In genomic region chr5:158979290-158979689, GRCh38 we compare ENCODE assay signal across 16 cellular contexts.
DNase-seq lines count a peak whose midpoint lies in the region; ATAC-seq, FAIRE-seq and TF ChIP-seq lines count a peak whose summit lies in the region.
"Had no signal": no experiment of that assay in that cellular context is flagged by ENCODE, and none has a peak within 500 bp of the region (broad histone marks: within the 10 kb centered on the region; RNA-seq: fewer than 3 reads in every experiment).

No MANE protein-coding gene starts in this region.

- H3K27ac Mint-ChIP-seq in neural crest cell (ENCODE audit: unreplicated experiment) = no peak overlapping the region
- H3K27ac Mint-ChIP-seq: activated naive CD8-positive, alpha-beta T cell; activated T-helper 17 cell treated with anti-CD3 and anti-CD28 coated beads, Interleukin-2, amount 50 U/mL, for 72 hours; stimulated activated naive CD8-positive, alpha-beta T cell treated with anti-CD3 and anti-CD28 coated beads, Interleukin-15, amount 100 ng/mL, for 72 hours had no signal

- 80% methylated on average over 4 of the region's 4 CpGs for WGBS in A549 (ENCODE audit: missing lambda C conversion rate)
- 91 to 92% methylated on average over 4 of the region's 4 CpGs for WGBS in upper lobe of left lung, 2 donors

- intact Hi-C loops in sciatic nerve (cut with DNase I) = no loop called here

- DNase-seq in A549 (ENCODE audit: low read depth in 1 of 2, low spot score in 1 of 2) (no peak), WERI-Rb-1 (peak; percentile 16), neural crest cell (ENCODE audit: low read depth, low spot score) (no peak), sciatic nerve (ENCODE audit: low spot score) (no peak), upper lobe of left lung (no peak), SW480 (ENCODE audit: low spot score) (no peak)
- DNase-seq: activated CD4-positive, alpha-beta T cell treated with anti-CD3 and anti-CD28 coated beads, Interleukin-2, amount 50 U/mL, for 1 hour; activated CD8-positive, alpha-beta memory T cell treated with anti-CD3 and anti-CD28 coated beads, Interleukin-2, amount 50 U/mL, for 4 hours; NCI-H2227 treated with DMSO at 0.1 percent for 48 hours; stimulated activated naive CD8-positive, alpha-beta T cell treated with anti-CD3 and anti-CD28 coated beads, Interleukin-15, amount 100 ng/mL, for 72 hours had no signal

- peak overlapping the region; percentile 87 for H3K4me2 ChIP-seq in A549

- H3K4me3 ChIP-seq in A549 (no peak overlapping the region; the same call in 2 of the 3 replicates), HEK293 (ENCODE audit: low read depth, low read length) (no peak overlapping the region), WERI-Rb-1 (ENCODE audit: low read depth, low read length) (no peak overlapping the region), upper lobe of left lung (no peak overlapping the region)

- peak overlapping the region; percentile 9 for H3K4me3 Mint-ChIP-seq in neural crest cell
- H3K4me3 Mint-ChIP-seq: activated naive CD8-positive, alpha-beta T cell; activated T-helper 17 cell treated with anti-CD3 and anti-CD28 coated beads, Interleukin-2, amount 50 U/mL, for 72 hours; stimulated activated naive CD8-positive, alpha-beta T cell treated with anti-CD3 and anti-CD28 coated beads, Interleukin-15, amount 100 ng/mL, for 72 hours had no signal

- no peak for ATAC-seq in A549
- ATAC-seq in sciatic nerve = no peak
- no peak for ATAC-seq in upper lobe of left lung (ENCODE audit: low FRiP score in 2 of 2)
- no peak for ATAC-seq in HG02588 (IDR thresholded peaks at IDR 0.05; ENCODE audit: unreplicated experiment)
- ATAC-seq: activated T-helper 17 cell treated with anti-CD3 and anti-CD28 coated beads, Interleukin-2, amount 50 U/mL, for 72 hours; Panc1; stimulated activated naive CD8-positive, alpha-beta T cell treated with anti-CD3 and anti-CD28 coated beads, Interleukin-15, amount 100 ng/mL, for 72 hours had no signal

- FAIRE-seq in A549 (lab: Jason Lieb, UNC) = no peak

- H3K27me3 ChIP-seq in WERI-Rb-1 (ENCODE audit: insufficient read depth, low read depth, severe bottlenecking) (no peaks in the 10 kb centered on the region), upper lobe of left lung (no peaks in the 10 kb centered on the region)

- TF ChIP-seq POLR2A in A549 (IDR thresholded peaks at IDR 0.05; ENCODE audit: low read length) = no peak
- TF ChIP-seq POLR2A in upper lobe of left lung (IDR thresholded peaks at IDR 0.05) = no peak

- no peak for TF ChIP-seq CTCF in A549 (IDR thresholded peaks at IDR 0.05)
- TF ChIP-seq CTCF in HEK293 (tag by site-specific recombination; IDR thresholded peaks at IDR 0.05) = no peak
- TF ChIP-seq CTCF in WERI-Rb-1 (IDR thresholded peaks at IDR 0.05; ENCODE audit: low read depth, low read length) = no peak
- TF ChIP-seq CTCF in neural crest cell (conservative IDR thresholded peaks at IDR 0.05) = no peak
- no peak for TF ChIP-seq CTCF in upper lobe of left lung (IDR thresholded peaks at IDR 0.05)

- no peaks in the 10 kb centered on the region for H3K36me3 Mint-ChIP-seq in neural crest cell (ENCODE audit: low read depth)
- H3K36me3 Mint-ChIP-seq: activated naive CD8-positive, alpha-beta T cell; type B pancreatic cell had no signal

- no peak for TF ChIP-seq RAD21 in A549 (conservative IDR thresholded peaks at IDR 0.05 in 1 of 2, IDR thresholded peaks at IDR 0.05 in 1 of 2)

- no peaks in the 10 kb centered on the region for H3K27me3 Mint-ChIP-seq in neural crest cell (ENCODE audit: low read depth)
- H3K27me3 Mint-ChIP-seq: activated naive CD8-positive, alpha-beta T cell; stimulated activated naive CD8-positive, alpha-beta T cell treated with anti-CD3 and anti-CD28 coated beads, Interleukin-15, amount 100 ng/mL, for 72 hours had no signal

- CTCF ChIA-PET in A549 (lab: Yijun Ruan, JAX) (interaction anchor here (0.7 to 0.9 kb wide), 2 partner anchors 12 to 127 kb away, joined by 3 read pairs; no protein-coding TSS in a partner anchor), HEK293 (lab: Yijun Ruan, JAX) (no interaction called here)

- H3K4me1 Mint-ChIP-seq in neural crest cell = peaks cover 54% of the 10 kb centered on the region
- H3K4me1 Mint-ChIP-seq: activated T-helper 17 cell treated with anti-CD3 and anti-CD28 coated beads, Interleukin-2, amount 50 U/mL, for 72 hours had no signal

- no peak for TF ChIP-seq EP300 in A549 (IDR thresholded peaks at IDR 0.05)
- no peak for TF ChIP-seq EP300 in upper lobe of left lung (IDR thresholded peaks at IDR 0.05)

- H3K27ac ChIP-seq in A549 = peak overlapping the region; percentile 53 to 83; a peak in 4 of 6 replicates
- no peak overlapping the region for H3K27ac ChIP-seq in HEK293 (ENCODE audit: extremely low read depth, low read depth, low read length)
- no peak overlapping the region for H3K27ac ChIP-seq in WERI-Rb-1
- H3K27ac ChIP-seq in upper lobe of left lung = no peak overlapping the region

- no peaks in the 10 kb centered on the region for H3K9me3 ChIP-seq in A549
- H3K9me3 ChIP-seq in HEK293 (ENCODE audit: control insufficient read depth, insufficient read depth, low read depth, low read length) = no peaks in the 10 kb centered on the region
- no peaks in the 10 kb centered on the region for H3K9me3 ChIP-seq in WERI-Rb-1 (ENCODE audit: severe bottlenecking)
- no peaks in the 10 kb centered on the region for H3K9me3 ChIP-seq in upper lobe of left lung

- H3K4me1 ChIP-seq in A549 (peaks cover 52% of the 10 kb centered on the region), HEK293 (ENCODE audit: control insufficient read depth, insufficient read depth, low read length) (peaks cover 34% of the 10 kb centered on the region), upper lobe of left lung (peaks cover 0 to 20% (median 8%) of the 10 kb centered on the region in 4 donors)

- POLR2A ChIA-PET in A549 (lab: Yijun Ruan, JAX) = interaction anchor here (1.4 kb wide), 1 partner anchor 116 kb away, joined by 4 read pairs; no protein-coding TSS in a partner anchor
- POLR2A ChIA-PET in HEK293 (lab: Yijun Ruan, JAX) = interaction anchor here (0.7 kb wide), 1 partner anchor 320 kb away, joined by 4 read pairs; no protein-coding TSS in a partner anchor

- H3K36me3 ChIP-seq in HEK293 (ENCODE audit: control insufficient read depth in 2 of 2, insufficient read depth in 1 of 2, low read length in 2 of 2) (no peaks in the 10 kb centered on the region), WERI-Rb-1 (no peaks in the 10 kb centered on the region), upper lobe of left lung (no peaks in the 10 kb centered on the region)

- no peaks in the 10 kb centered on the region for H3K9me3 Mint-ChIP-seq in neural crest cell
- H3K9me3 Mint-ChIP-seq: activated T-helper 17 cell treated with anti-CD3 and anti-CD28 coated beads, Interleukin-2, amount 50 U/mL, for 72 hours; stimulated activated naive CD8-positive, alpha-beta T cell treated with anti-CD3 and anti-CD28 coated beads, Interleukin-15, amount 100 ng/mL, for 72 hours; type B pancreatic cell had no signal

TF ChIP-seq in A549, 52 proteins besides CTCF, POLR2A, EP300 and RAD21:
- no peak for TF ChIP-seq FOSB (CRISPR knock-in tag; IDR thresholded peaks at IDR 0.05)
- no peak for TF ChIP-seq MAX (IDR thresholded peaks at IDR 0.05)
- TF ChIP-seq SMC3 (IDR thresholded peaks at IDR 0.05) = no peak
- no peak for TF ChIP-seq E2F6 (IDR thresholded peaks at IDR 0.05; ENCODE audit: borderline replicate concordance, low read depth)

TF ChIP-seq in HEK293, 187 proteins besides CTCF, POLR2A, EP300 and RAD21 (continues in another document):
- TF ChIP-seq ZNF624 (tag by site-specific recombination; IDR thresholded peaks at IDR 0.05) (no peak), ZNF701 (tag by site-specific recombination; IDR thresholded peaks at IDR 0.05) (no peak), ZNF169 (tag by site-specific recombination; IDR thresholded peaks at IDR 0.05) (no peak), ZNF394 (tag by site-specific recombination; IDR thresholded peaks at IDR 0.05; ENCODE audit: borderline replicate concordance) (no peak), ZNF248 (tag by site-specific recombination; IDR thresholded peaks at IDR 0.05) (no peak), ZNF501 (tag by site-specific recombination; IDR thresholded peaks at IDR 0.05) (no peak), ZNF529 (tag by site-specific recombination; IDR thresholded peaks at IDR 0.05; ENCODE audit: insufficient replicate concordance) (no peak), PBX3 (CRISPR knock-in tag; IDR thresholded peaks at IDR 0.05) (no peak), ZBTB48 (tag by site-specific recombination; IDR thresholded peaks at IDR 0.05) (no peak), KLF10 (tag by site-specific recombination; IDR thresholded peaks at IDR 0.05) (peak; percentile 66), YY2 (tag by site-specific recombination; IDR thresholded peaks at IDR 0.05) (no peak), IKZF3 (tag by site-specific recombination; IDR thresholded peaks at IDR 0.05) (peak; percentile 42; the same call in 1 of the 2 replicates), ZNF341 (tag by site-specific recombination; IDR thresholded peaks at IDR 0.05; ENCODE audit: low read depth) (no peak), ZNF792 (tag by site-specific recombination; IDR thresholded peaks at IDR 0.05) (no peak), GLI2 (tag by site-specific recombination; IDR thresholded peaks at IDR 0.05; ENCODE audit: borderline replicate concordance, low read depth) (no peak), ZBTB44 (tag by site-specific recombination; IDR thresholded peaks at IDR 0.05) (peak; percentile 81)

Comparison
In these comparisons a context has a peak if more than half of its experiments do, and no peak if none do; other contexts are left out.
1. H3K27ac ChIP-seq: peak in A549 (2 of 2); none in HEK293 (single experiment), WERI-Rb-1 (single experiment) and upper lobe of left lung (0 of 4).